ENCODE assay signal across 13 cellular contexts in the genomic region with DNA sequence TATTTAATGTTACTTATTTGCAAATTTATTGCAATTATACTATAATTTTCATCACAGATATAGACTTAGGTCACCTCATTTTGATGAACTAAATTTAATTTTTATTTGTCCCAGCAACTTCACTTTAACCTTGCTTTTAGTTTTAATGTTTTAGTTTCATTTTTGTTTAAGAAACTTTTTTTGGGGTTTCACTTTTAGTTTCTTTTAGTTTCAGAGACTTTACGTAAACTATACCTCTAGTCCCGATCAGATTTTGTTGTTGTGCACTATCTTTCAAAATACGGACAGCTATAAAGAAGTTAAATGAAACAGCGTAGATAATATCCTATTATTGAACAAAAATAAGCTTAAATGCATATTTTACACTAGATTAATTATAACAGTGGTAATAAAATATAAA.
DNase-seq lines count a peak whose midpoint lies in the region; ATAC-seq, FAIRE-seq and TF ChIP-seq lines count a peak whose summit lies in the region.
"Had no signal": no experiment of that assay in that cellular context is flagged by ENCODE, and none has a peak within 500 bp of the region (broad histone marks: within the 10 kb centered on the region; RNA-seq: fewer than 3 reads in every experiment).

No MANE protein-coding gene starts in this region.

- H3K27me3 ChIP-seq in right atrium auricular region, result no peaks in the 10 kb centered on the region

- no peaks in the 10 kb centered on the region for H3K36me3 ChIP-seq in right atrium auricular region

- peak; percentile 92 for ATAC-seq in GM18870 (IDR thresholded peaks at IDR 0.05; ENCODE audit: unreplicated experiment)
- peak; percentile 71 for ATAC-seq in GM21619 (IDR thresholded peaks at IDR 0.05; ENCODE audit: unreplicated experiment)
- ATAC-seq in HG03378 (IDR thresholded peaks at IDR 0.05; ENCODE audit: unreplicated experiment), result peak; percentile 83
- ATAC-seq: effector memory CD8-positive, alpha-beta T cell had no signal

- H3K4me3 ChIP-seq in right atrium auricular region, result no peak overlapping the region

- TF ChIP-seq CTCF in right atrium auricular region (IDR thresholded peaks at IDR 0.05), result no peak

- H3K9me3 ChIP-seq in right atrium auricular region, result no peaks in the 10 kb centered on the region

- H3K27ac ChIP-seq in right atrium auricular region, result no peak overlapping the region

- H3K4me1 ChIP-seq in right atrium auricular region, result no peaks in the 10 kb centered on the region

- DNase-seq in frontal cortex (ENCODE audit: low spot score in 2 of 2) (no peak), activated T-cell treated with anti-CD3 and anti-CD28 coated beads for 4 hours (no peak), NCI-H2029 (lab: John Stamatoyannopoulos, UW) (no peak), right atrium auricular region (ENCODE audit: low spot score) (no peak), NCI-H226 (no peak)
- DNase-seq: anterior cingulate cortex; effector memory CD8-positive, alpha-beta T cell; hippocampal formation; NCI-H1436 treated with DMSO at 0.1 percent for 48 hours; trophoblast cell had no signal

- FAIRE-seq in frontal cortex (lab: Jason Lieb, UNC), result peak; percentile 24
